ENCODE assay signal across 28 cellular contexts in genomic region chr2:10541081-10541480, GRCh38.
"Had no signal": no experiment of that assay in that cellular context is flagged by ENCODE, and none has a peak within 500 bp of the region (broad histone marks: within the 10 kb centered on the region; RNA-seq: fewer than 3 reads in every experiment).

No MANE protein-coding gene starts in this region.

- ATAC-seq: activated CD4-positive, alpha-beta T cell treated with anti-CD3 and anti-CD28 coated beads for 36 hours; activated T-helper 17 cell treated with anti-CD3 and anti-CD28 coated beads, Interleukin-2, amount 50 U/mL, for 72 hours; body of pancreas; Panc1; Right ventricle myocardium inferior had no signal

- H3K27ac Mint-ChIP-seq: activated CD4-positive, alpha-beta memory T cell treated with anti-CD3 and anti-CD28 coated beads, Interleukin-2, amount 10 ng/mL, durations not matched to agents 7 days and 5 days; activated CD4-positive, alpha-beta T cell treated with anti-CD3 and anti-CD28 coated beads for 36 hours; activated naive CD4-positive, alpha-beta T cell treated with anti-CD3 and anti-CD28 coated beads for 36 hours; activated naive CD8-positive, alpha-beta T cell; activated T-helper 17 cell treated with anti-CD3 and anti-CD28 coated beads, Interleukin-2, amount 50 U/mL, for 72 hours had no signal

- H3K4me1 ChIP-seq: body of pancreas had no signal

- DNase-seq: activated CD4-positive, alpha-beta memory T cell treated with anti-CD3 and anti-CD28 coated beads, Interleukin-2, amount 10 ng/mL, durations not matched to agents 7 days and 5 days; activated CD4-positive, alpha-beta T cell treated with anti-CD3 and anti-CD28 coated beads for 36 hours; activated CD4-positive, alpha-beta T cell treated with anti-CD3 and anti-CD28 coated beads, Interleukin-2, amount 50 U/mL, for 1 hour; activated gamma-delta T cell; activated naive CD4-positive, alpha-beta T cell treated with anti-CD3 and anti-CD28 coated beads for 36 hours; activated T-cell treated with anti-CD3 and anti-CD28 coated beads for 4 hours; activated T-cell treated with anti-CD3 and anti-CD28 coated beads, Interleukin-2, amount 50 U/mL, for 48 hours; amygdala; body of pancreas; KG1; NCI-H1092 treated with DMSO at 0.1 percent for 48 hours; NCI-H1417 treated with DMSO at 0.1 percent for 48 hours; NCI-H1694; NCI-H2029; NCI-H510A; NCI-H69; NK-92 treated with Interleukin-12 subunit alpha and Interleukin-12 subunit beta, amount 100 ng/mL, for 24 hours; OCI-M1; RPMI8226; T-helper 1 cell; WERI-Rb-1 had no signal

- H3K27me3 Mint-ChIP-seq: activated naive CD8-positive, alpha-beta T cell had no signal

- H3K4me3 Mint-ChIP-seq: activated CD4-positive, alpha-beta memory T cell treated with anti-CD3 and anti-CD28 coated beads, Interleukin-2, amount 10 ng/mL, durations not matched to agents 7 days and 5 days; activated CD4-positive, alpha-beta T cell treated with anti-CD3 and anti-CD28 coated beads for 36 hours; activated naive CD4-positive, alpha-beta T cell treated with anti-CD3 and anti-CD28 coated beads for 36 hours; activated naive CD8-positive, alpha-beta T cell; activated T-helper 17 cell treated with anti-CD3 and anti-CD28 coated beads, Interleukin-2, amount 50 U/mL, for 72 hours; central memory CD8-positive, alpha-beta T cell had no signal

- FAIRE-seq: bronchial epithelial cell had no signal

- H3K9me3 Mint-ChIP-seq: activated T-helper 17 cell treated with anti-CD3 and anti-CD28 coated beads, Interleukin-2, amount 50 U/mL, for 72 hours; central memory CD8-positive, alpha-beta T cell had no signal

- H3K27me3 ChIP-seq: body of pancreas had no signal

- H3K4me3 ChIP-seq: body of pancreas, SK-N-MC had no signal

- H3K27ac ChIP-seq: body of pancreas, SK-N-MC, WERI-Rb-1 had no signal

- H3K9me3 ChIP-seq: body of pancreas had no signal

- H3K36me3 Mint-ChIP-seq: activated naive CD8-positive, alpha-beta T cell had no signal

- H3K36me3 ChIP-seq: WERI-Rb-1 had no signal
